25 cellular contexts compared by ENCODE assay signal in the genomic region with DNA sequence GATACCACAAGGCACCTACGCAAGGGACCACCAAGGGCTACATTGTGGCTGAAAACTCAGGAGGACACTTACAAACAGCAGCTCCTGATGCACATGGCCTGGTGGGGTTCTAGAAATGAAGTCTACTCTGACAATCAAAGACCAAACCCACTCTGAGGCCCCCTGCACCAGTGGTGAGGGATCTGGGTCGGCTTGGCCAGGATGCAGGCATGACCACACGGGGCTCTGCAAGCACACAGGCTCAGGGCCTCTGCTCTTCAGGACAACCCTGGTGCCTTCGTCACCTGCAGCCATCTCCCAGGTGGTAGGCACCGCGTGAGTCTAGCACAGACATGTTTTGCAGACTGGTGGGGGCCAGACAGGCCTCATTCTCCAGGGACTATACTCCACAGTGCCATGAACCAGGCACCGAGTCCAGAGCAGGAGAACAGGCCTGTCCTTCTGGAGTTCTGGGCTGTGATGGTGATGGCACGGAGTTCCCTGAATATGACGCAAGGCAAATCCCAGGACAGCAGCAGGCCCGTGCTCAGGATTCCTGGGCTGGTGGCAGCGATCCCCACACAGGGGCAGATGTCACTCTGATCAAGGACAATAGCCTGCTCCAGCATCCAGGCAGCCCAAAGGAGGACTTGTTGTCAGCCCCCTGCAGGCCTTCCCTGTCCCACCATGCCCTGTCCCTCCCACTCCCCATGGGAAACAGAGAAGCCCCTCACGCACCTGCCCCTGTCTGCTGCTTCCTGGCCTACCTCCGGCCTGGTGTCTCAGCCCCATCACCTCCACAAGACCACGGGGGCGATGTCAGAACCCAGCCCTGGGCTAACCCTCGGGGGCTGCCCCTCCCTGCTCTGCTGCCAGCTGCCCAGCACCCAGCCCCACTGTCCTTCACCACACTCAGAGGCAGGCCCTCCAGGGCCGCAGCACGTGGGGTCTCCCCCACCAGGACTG. TPM values are rescaled to one million over a fixed set of nuclear protein-coding genes. Genes with fewer than 3 reads are reported as not detected.
A peak's percentile ranks its signal among the peaks of the same experiment; 100 is the strongest.
DNase-seq lines count a peak whose midpoint lies in the region; ATAC-seq, FAIRE-seq and TF ChIP-seq lines count a peak whose summit lies in the region.
"Had no signal": no experiment of that assay in that cellular context is flagged by ENCODE, and none has a peak within 500 bp of the region (broad histone marks: within the 10 kb centered on the region; RNA-seq: fewer than 3 reads in every experiment).

No MANE protein-coding gene starts in this region.

- no peak for TF ChIP-seq POLR2A in K562 (conservative IDR thresholded peaks at IDR 0.05)

- no peaks in the 10 kb centered on the region for H3K9me1 ChIP-seq in K562 (ENCODE audit: control insufficient read depth, insufficient read depth, low read length)

- no peak overlapping the region for H3K4me3 Mint-ChIP-seq in natural killer cell
- H3K4me3 Mint-ChIP-seq: immature natural killer cell, nephron had no signal

- WGBS in K562 (ENCODE audit: insufficient coverage, low coverage, missing lambda C conversion rate): 69% methylated on average over 18 of the region's 18 CpGs
- 97% methylated on average over 11 of the region's 18 CpGs for WGBS in mammary epithelial cell (ENCODE audit: low coverage, missing lambda C conversion rate)

- H3K36me3 Mint-ChIP-seq in natural killer cell: no peaks in the 10 kb centered on the region

- no peaks in the 10 kb centered on the region for H3K9me3 ChIP-seq in K562 (replicated peaks; ENCODE audit: control insufficient read depth, insufficient read depth, low read depth, low read length)
- H3K9me3 ChIP-seq in A673 (ENCODE audit: low read depth, low read length, poor library complexity, severe bottlenecking): no peaks in the 10 kb centered on the region
- no peaks in the 10 kb centered on the region for H3K9me3 ChIP-seq in mammary epithelial cell (replicated peaks; ENCODE audit: insufficient read depth, low read length)
- H3K9me3 ChIP-seq: HAP-1, Peyer's patch, prostate gland, spleen, thyroid gland had no signal

- POLR2A ChIA-PET in K562 (lab: Yijun Ruan, JAX) (interaction anchor here (0.7 to 5.0 kb wide), 10 partner anchors 9 to 387 kb away, joined by 3 to 31 read pairs (median 4); no protein-coding TSS in a partner anchor), A673 (lab: Charles Lee; ENCODE audit: low non-redundant PET) (no interaction called here)

- no peak for TF ChIP-seq RAD21 in K562 (CRISPR knock-in tag; conservative IDR thresholded peaks at IDR 0.05 in 1 of 2, IDR thresholded peaks at IDR 0.05 in 1 of 2)

- TF ChIP-seq EP300 in K562 (IDR thresholded peaks at IDR 0.05; ENCODE audit: low read length): no peak

- no peaks in the 10 kb centered on the region for H3K9me3 Mint-ChIP-seq in natural killer cell
- H3K9me3 Mint-ChIP-seq: immature natural killer cell, nephron had no signal

- peaks cover 0 to 6% of the 10 kb centered on the region in 2 donors for H3K4me1 Mint-ChIP-seq in natural killer cell
- H3K4me1 Mint-ChIP-seq: immature natural killer cell, nephron had no signal

- H4K20me1 ChIP-seq in K562 (replicated peaks; ENCODE audit: control insufficient read depth, insufficient read depth, low read length) (no peaks in the 10 kb centered on the region; the same call in 1 of the 2 replicates), mammary epithelial cell (ENCODE audit: insufficient read depth, low read length) (no peaks in the 10 kb centered on the region)

- H3K27ac Mint-ChIP-seq in natural killer cell: no peak overlapping the region
- H3K27ac Mint-ChIP-seq: immature natural killer cell, nephron had no signal

- H3K27me3 Mint-ChIP-seq in natural killer cell (ENCODE audit: low read depth in 2 of 2): no peaks in the 10 kb centered on the region

- TF ChIP-seq CTCF in K562 (IDR thresholded peaks at IDR 0.05 in 2 of 3, conservative IDR thresholded peaks at IDR 0.05 in 1 of 3; ENCODE audit: insufficient read depth in 2 of 3, low read depth in 1 of 3, low read length in 3 of 3) (peak in 2 of 3 experiments; percentile 13 to 21; a peak in 1 of 6 replicates), natural killer cell (IDR thresholded peaks at IDR 0.05) (no peak), A673 (conservative IDR thresholded peaks at IDR 0.05; ENCODE audit: low read depth, low read length) (no peak), mammary epithelial cell (conservative IDR thresholded peaks at IDR 0.05 in 1 of 2, IDR thresholded peaks at IDR 0.05 in 1 of 2; ENCODE audit: extremely low read depth in 1 of 2, insufficient read depth in 1 of 2, low read depth in 1 of 2, low read length in 2 of 2) (no peak)

- H3K4me2 ChIP-seq in K562 (ENCODE audit: insufficient read depth, low read length) (no peak overlapping the region), mammary epithelial cell (ENCODE audit: insufficient read depth, low read depth, low read length) (no peak overlapping the region)
- H3K4me2 ChIP-seq: KMS-11 had no signal

- H3K27ac ChIP-seq in K562 (ENCODE audit: extremely low read depth, low read depth, low read length): no peak overlapping the region
- no peak overlapping the region for H3K27ac ChIP-seq in A673 (ENCODE audit: low read depth, low read length, poor library complexity, severe bottlenecking)
- H3K27ac ChIP-seq in mammary epithelial cell (ENCODE audit: insufficient read depth, low read depth, low read length): no peak overlapping the region
- H3K27ac ChIP-seq: KMS-11, Peyer's patch, prostate gland, SK-N-MC, spleen had no signal

- H3K27me3 ChIP-seq in K562 (ENCODE audit: control insufficient read depth in 2 of 2, insufficient read depth in 2 of 2, low read length in 2 of 2) (no peaks in the 10 kb centered on the region), A673 (replicated peaks; ENCODE audit: insufficient read depth, low read depth, low read length, poor library complexity) (no peaks in the 10 kb centered on the region), mammary epithelial cell (ENCODE audit: insufficient read depth, low read length) (no peaks in the 10 kb centered on the region)
- H3K27me3 ChIP-seq: Peyer's patch, spleen, thyroid gland had no signal

- no peaks in the 10 kb centered on the region; the same call in 2 of the 3 replicates for H3K36me3 ChIP-seq in K562 (ENCODE audit: control insufficient read depth, insufficient read depth, low read length)
- H3K36me3 ChIP-seq in A673 (ENCODE audit: insufficient read depth, low read length, poor library complexity, severe bottlenecking): no peaks in the 10 kb centered on the region
- H3K36me3 ChIP-seq in mammary epithelial cell (ENCODE audit: insufficient read depth, low read length): no peaks in the 10 kb centered on the region
- H3K36me3 ChIP-seq: HAP-1, Peyer's patch, prostate gland, thyroid gland had no signal

- BruUV-seq in K562 (replicated peaks; lab: Mats Ljungman, UMichigan): no TSS peak
- BruUV-seq in A673 (replicated peaks; lab: Mats Ljungman, UMichigan): no TSS peak
- BruUV-seq in mammary epithelial cell (replicated peaks; lab: Mats Ljungman, UMichigan): no TSS peak

- CTCF ChIA-PET in K562 (lab: Yijun Ruan, JAX; ENCODE audit: low intra/inter-chr PET ratio): no interaction called here
- CTCF ChIA-PET in A673 (lab: Charles Lee): no interaction called here
- CTCF ChIA-PET in mammary epithelial cell (lab: Charles Lee; ENCODE audit: low non-redundant PET): no interaction called here

- H3K79me2 ChIP-seq in K562 (ENCODE audit: control insufficient read depth, insufficient read depth, low read length) (no peaks in the 10 kb centered on the region), mammary epithelial cell (ENCODE audit: insufficient read depth, low read length) (no peaks in the 10 kb centered on the region)

- intact Hi-C loops in K562 (cut with micrococcal nuclease): loop anchor here (5.0 kb wide), 1 partner anchor 34 kb away; a partner anchor contains a TSS
- intact Hi-C loops in natural killer cell (cut with micrococcal nuclease): no loop called here
- intact Hi-C loops in A673 (cut with micrococcal nuclease; ENCODE audit: unreplicated experiment): no loop called here
- intact Hi-C loops in mammary epithelial cell (cut with micrococcal nuclease): no loop called here

- in situ Hi-C loops in K562 (cut with MboI) (no loop called here), mammary epithelial cell (cut with MboI; ENCODE audit: low sequenced_read_pairs in 2 of 2) (loop anchor here in 1 of 2 donors (10.0 kb wide), 1 partner anchor 64 kb away; no protein-coding TSS in a partner anchor)

- dilution Hi-C loops in mammary epithelial cell (cut with HindIII; ENCODE audit: low sequenced_read_pairs): no loop called here

- no peak overlapping the region for H3K4me3 ChIP-seq in K562
- no peak overlapping the region for H3K4me3 ChIP-seq in A673 (ENCODE audit: low read depth, low read length, poor library complexity, severe bottlenecking)
- H3K4me3 ChIP-seq in mammary epithelial cell (replicated peaks in 1 of 3; ENCODE audit: insufficient read depth in 1 of 3, low read depth in 2 of 3, low read length in 3 of 3): no peak overlapping the region
- H3K4me3 ChIP-seq: HAP-1, Peyer's patch, prostate gland, SK-N-MC, spleen, thyroid gland had no signal

- H2AFZ ChIP-seq in K562 (ENCODE audit: low read depth, low read length): no peak overlapping the region
- H2AFZ ChIP-seq in mammary epithelial cell (ENCODE audit: low read depth, low read length): no peak overlapping the region

- FAIRE-seq in K562 (lab: Jason Lieb, UNC): no peak

- DNase-seq in activated effector memory CD4-positive, alpha-beta T cell treated with anti-CD3 and anti-CD28 coated beads, Interleukin-2, amount 50 U/mL, for 16 hours: peak; percentile 58
- DNase-seq in activated effector memory CD4-positive, alpha-beta T cell treated with Interleukin-2 at 50 U/mL for 16 hours: no peak
- DNase-seq in K562 (ENCODE audit: extremely low read depth in 1 of 4, low spot score in 3 of 4): no peak
- DNase-seq in natural killer cell: peak; percentile 11
- no peak for DNase-seq in A673 (ENCODE audit: low spot score)
- DNase-seq in activated CD4-positive, CD25-positive, alpha-beta regulatory T cell (lab: John Stamatoyannopoulos, UW): no peak
- no peak for DNase-seq in HT-29 (ENCODE audit: low spot score)
- DNase-seq in mammary epithelial cell: no peak
- DNase-seq: activated naive CD4-positive, alpha-beta T cell treated with Interleukin-2 at 50 U/mL for 16 hours; caudate nucleus; effector CD8-positive, alpha-beta T cell; immature natural killer cell; NCI-H1092; NCI-H82; spleen; T-helper 9 cell had no signal

- H3K4me1 ChIP-seq in K562 (replicated peaks in 1 of 2; ENCODE audit: control insufficient read depth in 2 of 2, insufficient read depth in 2 of 2, low read length in 2 of 2) (peaks cover 22 to 80% of the 10 kb centered on the region in 2 experiments), A673 (ENCODE audit: insufficient read depth, low read length, poor library complexity, severe bottlenecking) (no peaks in the 10 kb centered on the region), mammary epithelial cell (ENCODE audit: insufficient read depth, low read length) (peaks cover 5% of the 10 kb centered on the region)
- H3K4me1 ChIP-seq: HAP-1, prostate gland, spleen had no signal

- ATAC-seq in K562 (no peak), natural killer cell (no peak)
- ATAC-seq: activated CD4-positive, CD25-positive, alpha-beta regulatory T cell treated with anti-CD3 and anti-CD28 coated beads, Interleukin-2, amount 50 U/mL, for 24 hours had no signal

- peak overlapping the region in 1 of 2 experiments; percentile 40; a peak in 2 of 4 replicates for H3K9ac ChIP-seq in K562 (ENCODE audit: insufficient read depth in 1 of 2, low read depth in 2 of 2, low read length in 2 of 2)
- no peak overlapping the region for H3K9ac ChIP-seq in mammary epithelial cell (ENCODE audit: insufficient read depth, low read length)
- H3K9ac ChIP-seq: KMS-11 had no signal

RNA-seq across cellular contexts. Expression of a gene that starts 36.1 kb away (rescaled TPM):
- total RNA-seq in K562 (2011; cell fraction: chromatin; rRNA removed; ENCODE audit: low replicate concordance): 5.3 and 21.3 TPM in 2 replicates
- total RNA-seq in K562 (2011; cell fraction: nucleolus; rRNA removed): 21.8 and 25.5 TPM in 2 replicates
- 7.3 and 7.8 TPM in 2 replicates for total RNA-seq in K562 (2011; cell fraction: nucleoplasm; rRNA removed)
- 48.9 and 69.1 TPM in 2 replicates for total RNA-seq in K562 (2014; rRNA removed)
- total RNA-seq in K562 (2014; rRNA removed; fragmentation: Illumina TruSeq; extraction: Trizol): 0.57 and 0.84 TPM in 2 replicates
- total RNA-seq in K562 (2015; rRNA removed; fragmentation: Illumina TruSeq; extraction: Trizol): 17.8 and 20.6 TPM in 2 replicates
- 50.5 and 55.3 TPM in 2 replicates for total RNA-seq in K562 (2021)
- polyA plus RNA-seq in K562 (2011; rRNA removed): 10.2 and 35.0 TPM in 2 replicates
- polyA plus RNA-seq in K562 (2011; cell fraction: cytosol; rRNA removed): 37.2 and 43.8 TPM in 2 replicates
- 33.2 and 43.3 TPM in 2 replicates for polyA plus RNA-seq in K562 (2011; cell fraction: nucleus; rRNA removed)
- 42.2 and 62.2 TPM in 2 replicates for polyA plus RNA-seq in K562 (2012)
- 1.9 and 18.0 TPM in 2 replicates for polyA plus RNA-seq in K562 (2014; fragmentation: Illumina TruSeq; extraction: Trizol)
- polyA plus RNA-seq in K562 (2014; fragmentation: Nextera tagmentation; extraction: Ambion mirVana): 1 to 10 TPM in 1 of 2 experiments, under 1 TPM in 1; 0.56 to 3.5 TPM
- polyA plus RNA-seq in K562 (2014; rRNA removed): 40.7 and 41.3 TPM in 2 replicates
- 2.8 and 3.7 TPM in 2 replicates for polyA minus RNA-seq in K562 (2011; rRNA and poly(A)+ RNA removed)
- 13.2 and 33.0 TPM in 2 replicates for polyA minus RNA-seq in K562 (2011; cell fraction: cytosol; rRNA and poly(A)+ RNA removed)
- polyA minus RNA-seq in K562 (2011; cell fraction: nucleus; rRNA and poly(A)+ RNA removed): 12.0 and 14.3 TPM in 2 replicates
- total RNA-seq in natural killer cell: 1 to 10 TPM; 5.1 to 5.3 (median 5.3) TPM
- total RNA-seq in A673 (2021): 17.8 and 17.9 TPM in 2 replicates
- 96.1 and 115 TPM in 2 replicates for total RNA-seq in HT-29 (2014; rRNA removed; shearing (Covaris generic))
- 1 to 10 TPM; 3.8 to 7.8 TPM for total RNA-seq in mammary epithelial cell
- 7.9 TPM for polyA plus RNA-seq in mammary epithelial cell
- 0.93 TPM for polyA minus RNA-seq in mammary epithelial cell

RNA-seq across cellular contexts. Expression of a gene that starts 36.1 kb away (rescaled TPM):
- total RNA-seq in K562 (2011; cell fraction: chromatin; rRNA removed; ENCODE audit: low replicate concordance): 82.4 and 192 TPM in 2 replicates
- 134 and 166 TPM in 2 replicates for total RNA-seq in K562 (2011; cell fraction: nucleolus; rRNA removed)
- total RNA-seq in K562 (2011; cell fraction: nucleoplasm; rRNA removed): 107 and 110 TPM in 2 replicates
- total RNA-seq in K562 (2014; rRNA removed) (32.5 and 42.0 TPM in 2 replicates), K562 (2014; rRNA removed; fragmentation: Illumina TruSeq; extraction: Trizol) (16.3 and 19.8 TPM in 2 replicates), K562 (2015; rRNA removed; fragmentation: Illumina TruSeq; extraction: Trizol) (26.2 and 28.8 TPM in 2 replicates), K562 (2021) (75.4 and 75.5 TPM in 2 replicates), natural killer cell (10 to 100 TPM in 2 of 3 donors, 1 to 10 TPM in 1; 6.4 to 12.5 (median 11.7) TPM), A673 (2021) (22.7 and 25.6 TPM in 2 replicates), mammary epithelial cell (10 to 100 TPM; 20.7 to 21.9 TPM)
- polyA plus RNA-seq in K562 (2011; rRNA removed) (32.7 and 82.6 TPM in 2 replicates), K562 (2014; fragmentation: Illumina TruSeq; extraction: Trizol) (39.2 and 40.1 TPM in 2 replicates), K562 (2014; fragmentation: Nextera tagmentation; extraction: Ambion mirVana) (10 to 100 TPM; 23.6 to 33.7 TPM), K562 (2014; rRNA removed) (28.2 and 31.2 TPM in 2 replicates), mammary epithelial cell (17.8 TPM)
- polyA plus RNA-seq in K562 (2011; cell fraction: cytosol; rRNA removed): 68.8 and 74.9 TPM in 2 replicates
- polyA plus RNA-seq in K562 (2011; cell fraction: nucleus; rRNA removed): 124 and 157 TPM in 2 replicates
- 40.3 and 56.9 TPM in 2 replicates for polyA plus RNA-seq in K562 (2012)
- 49.5 and 66.5 TPM in 2 replicates for polyA minus RNA-seq in K562 (2011; rRNA and poly(A)+ RNA removed)
- polyA minus RNA-seq in K562 (2011; cell fraction: cytosol; rRNA and poly(A)+ RNA removed): 31.7 and 46.0 TPM in 2 replicates
- polyA minus RNA-seq in K562 (2011; cell fraction: nucleus; rRNA and poly(A)+ RNA removed): 42.7 and 85.4 TPM in 2 replicates
- total RNA-seq in HT-29 (2014; rRNA removed; shearing (Covaris generic)): 37.9 and 42.8 TPM in 2 replicates
- polyA minus RNA-seq in mammary epithelial cell: 72.2 TPM

RNA-seq across cellular contexts. Expression of a gene that starts 58.0 kb away (rescaled TPM):
- total RNA-seq in K562 (2011; cell fraction: chromatin; rRNA removed; ENCODE audit: low replicate concordance): 31.9 and 90.7 TPM in 2 replicates
- total RNA-seq in K562 (2011; cell fraction: nucleolus; rRNA removed): 41.9 and 52.4 TPM in 2 replicates
- 40.6 and 47.0 TPM in 2 replicates for total RNA-seq in K562 (2011; cell fraction: nucleoplasm; rRNA removed)
- 8.9 and 14.0 TPM in 2 replicates for total RNA-seq in K562 (2014; rRNA removed)
- 2.1 and 2.6 TPM in 2 replicates for total RNA-seq in K562 (2014; rRNA removed; fragmentation: Illumina TruSeq; extraction: Trizol)
- 3.5 and 3.9 TPM in 2 replicates for total RNA-seq in K562 (2015; rRNA removed; fragmentation: Illumina TruSeq; extraction: Trizol)
- 34.2 and 35.0 TPM in 2 replicates for total RNA-seq in K562 (2021)
- polyA plus RNA-seq in K562 (2011; rRNA removed): 2.5 and 9.5 TPM in 2 replicates
- 5.8 and 7.7 TPM in 2 replicates for polyA plus RNA-seq in K562 (2011; cell fraction: cytosol; rRNA removed)
- polyA plus RNA-seq in K562 (2011; cell fraction: nucleus; rRNA removed): 55.1 and 87.1 TPM in 2 replicates
- 12.4 and 14.0 TPM in 2 replicates for polyA plus RNA-seq in K562 (2012)
- 8.0 and 12.8 TPM in 2 replicates for polyA plus RNA-seq in K562 (2014; fragmentation: Illumina TruSeq; extraction: Trizol)
- under 1 TPM; 0.07 to 0.11 TPM for polyA plus RNA-seq in K562 (2014; fragmentation: Nextera tagmentation; extraction: Ambion mirVana)
- polyA plus RNA-seq in K562 (2014; rRNA removed): 14.7 and 17.1 TPM in 2 replicates
- polyA minus RNA-seq in K562 (2011; rRNA and poly(A)+ RNA removed): 2.2 and 5.5 TPM in 2 replicates
- polyA minus RNA-seq in K562 (2011; cell fraction: cytosol; rRNA and poly(A)+ RNA removed): 5.4 and 22.9 TPM in 2 replicates
- polyA minus RNA-seq in K562 (2011; cell fraction: nucleus; rRNA and poly(A)+ RNA removed): 20.1 and 45.7 TPM in 2 replicates
- total RNA-seq in natural killer cell: 1 to 10 TPM; 2.0 to 4.6 (median 3.2) TPM
- total RNA-seq in A673 (2021): 3.6 and 4.7 TPM in 2 replicates
- total RNA-seq in HT-29 (2014; rRNA removed; shearing (Covaris generic)): not detected in 2 replicates
- under 1 TPM in 1 of 2 donors, not detected in 1; 0.17 TPM for total RNA-seq in mammary epithelial cell
- polyA plus RNA-seq in mammary epithelial cell: not detected
- not detected for polyA minus RNA-seq in mammary epithelial cell
- total RNA-seq: fibroblast of lung had no signal
- polyA plus RNA-seq: fibroblast of lung had no signal

Comparison
In these comparisons a context has a peak if more than half of its experiments do, and no peak if none do; other contexts are left out.
1. DNase-seq: peak in activated effector memory CD4-positive, alpha-beta T cell treated with anti-CD3 and anti-CD28 coated beads, Interleukin-2, amount 50 U/mL, for 16 hours (single experiment) and natural killer cell (single experiment); none in activated effector memory CD4-positive, alpha-beta T cell treated with Interleukin-2 at 50 U/mL for 16 hours (single experiment), K562 (0 of 4), A673 (single experiment), activated CD4-positive, CD25-positive, alpha-beta regulatory T cell (0 of 4), HT-29 (single experiment) and mammary epithelial cell (single experiment).
2. CTCF ChIP-seq: peak in K562 (2 of 3); none in natural killer cell (single experiment), A673 (single experiment) and mammary epithelial cell (0 of 2).